ENCODE assay signal across 6 cellular contexts in the genomic region with DNA sequence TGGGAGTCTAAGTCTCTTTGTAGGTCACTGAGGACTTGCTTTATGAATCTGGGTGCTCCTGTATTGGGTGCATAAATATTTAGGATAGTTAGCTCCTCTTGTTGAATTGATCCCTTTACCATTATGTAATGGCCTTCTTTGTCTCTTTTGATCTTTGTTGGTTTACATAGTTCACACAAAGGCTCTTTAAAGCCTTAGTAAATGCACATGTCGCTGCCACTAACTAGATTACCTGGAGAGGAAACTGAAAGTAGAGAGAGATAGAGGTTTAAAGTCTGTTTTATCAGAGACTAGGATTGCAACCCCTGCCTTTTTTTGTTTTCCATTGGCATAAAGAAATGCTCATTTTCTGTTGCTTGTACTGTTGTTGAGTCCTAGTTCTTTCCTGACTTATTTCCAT.
DNase-seq lines count a peak whose midpoint lies in the region; ATAC-seq, FAIRE-seq and TF ChIP-seq lines count a peak whose summit lies in the region.
"Not testable (repeated sequence)": the region's sequence is repeated elsewhere in the genome, so short reads cannot be mapped to it uniquely, and the experiment has no call there.

No MANE protein-coding gene starts in this region.

- CTCF ChIA-PET in WTC11 (lab: Charles Lee) = not testable (repeated sequence)
- CTCF ChIA-PET in H1 (lab: Charles Lee; ENCODE audit: partially characterized antibody) = interaction anchor here (1.3 kb wide), 1 partner anchor 22 kb away, joined by 5 read pairs; no protein-coding TSS in a partner anchor

- POLR2A ChIA-PET in WTC11 (lab: Charles Lee); H1 (lab: Charles Lee; ENCODE audit: partially characterized antibody): not testable (repeated sequence)

- H3K23me2 ChIP-seq in H1 (ENCODE audit: low read depth, low read length) = not testable (repeated sequence)

- TF ChIP-seq RAD21 in H1 (IDR thresholded peaks at IDR 0.05 in 1 of 2, conservative IDR thresholded peaks at IDR 0.05 in 1 of 2; ENCODE audit: low read depth in 2 of 2, low read length in 2 of 2) = not testable (repeated sequence)

- FAIRE-seq in H54 (lab: Jason Lieb, UNC) (peak; percentile 52), H1 (lab: Jason Lieb, UNC) (peak; percentile 36)

- not testable (repeated sequence) for H2BK5ac ChIP-seq in H1 (ENCODE audit: low read depth, low read length)

- not testable (repeated sequence) for H3K79me2 ChIP-seq in H1 (ENCODE audit: control insufficient read depth in 1 of 2, insufficient read depth in 2 of 2, low read length in 2 of 2)

- not testable (repeated sequence) for H4K8ac ChIP-seq in H1 (ENCODE audit: extremely low read depth, insufficient read depth, low read length)

- H3K27ac ChIP-seq in H1 (ENCODE audit: low read depth, low read length) = not testable (repeated sequence)

- not testable (repeated sequence) for H3K4me1 Mint-ChIP-seq in WTC11

- H2BK15ac ChIP-seq in H1 (ENCODE audit: low read length) = not testable (repeated sequence)

- TF ChIP-seq POLR2A in H54 (IDR thresholded peaks at IDR 0.05; ENCODE audit: low read depth, low read length); H1 (IDR thresholded peaks at IDR 0.05; ENCODE audit: control extremely low read depth in 1 of 2, low read depth in 2 of 2, low read length in 2 of 2): not testable (repeated sequence)

- not testable (repeated sequence) for H2BK120ac ChIP-seq in H1 (replicated peaks; ENCODE audit: low read depth, low read length)

- DNase-seq in DMS153 (lab: John Stamatoyannopoulos, UW) (peak; percentile 11), NCI-H146 (lab: John Stamatoyannopoulos, UW) (peak; percentile 56), NCI-H82 treated with DMSO at 0.1 percent for 48 hours (lab: John Stamatoyannopoulos, UW; ENCODE audit: unreplicated experiment) (peak; percentile 46)
- not testable (repeated sequence) for DNase-seq in H54 (ENCODE audit: insufficient read length, low spot score); WTC11 (ENCODE audit: low spot score); H1 (ENCODE audit: low read depth in 1 of 2, low spot score in 2 of 2)

- not testable (repeated sequence) for H3K4me3 ChIP-seq in H1 (ENCODE audit: extremely low read depth in 1 of 4, insufficient read depth in 2 of 4, low read depth in 3 of 4, low read length in 4 of 4)

- TF ChIP-seq EP300 in H1 (IDR thresholded peaks at IDR 0.05; ENCODE audit: borderline replicate concordance in 1 of 2, low read depth in 2 of 2, low read length in 2 of 2) = not testable (repeated sequence)

- H4K20me1 ChIP-seq in H1 (replicated peaks in 1 of 2; ENCODE audit: control insufficient read depth in 1 of 2, insufficient read depth in 2 of 2, low read length in 2 of 2) = not testable (repeated sequence)

- not testable (repeated sequence) for TF ChIP-seq CTCF in WTC11 (IDR thresholded peaks at IDR 0.05); H1 (IDR thresholded peaks at IDR 0.05; ENCODE audit: control extremely low read depth in 1 of 3, insufficient read depth in 1 of 3, low read depth in 1 of 3, low read length in 3 of 3)

- not testable (repeated sequence) for H3K4ac ChIP-seq in H1 (replicated peaks; ENCODE audit: insufficient read length, low read depth, low read length)

- H3K4me2 ChIP-seq in H1 (ENCODE audit: insufficient read depth in 1 of 2, low read depth in 2 of 2, low read length in 2 of 2) = not testable (repeated sequence)

- H3K36me3 ChIP-seq in H1 (ENCODE audit: control insufficient read depth in 2 of 4, insufficient read depth in 4 of 4, low read length in 3 of 4) = not testable (repeated sequence)

- H3K14ac ChIP-seq in H1 (ENCODE audit: insufficient read length) = not testable (repeated sequence)

- H3K27me3 ChIP-seq in H1 (replicated peaks in 1 of 4; ENCODE audit: control insufficient read depth in 3 of 4, extremely low read depth in 1 of 4, insufficient read depth in 3 of 4, low read length in 3 of 4) = not testable (repeated sequence)

- H2AFZ ChIP-seq in H1 (ENCODE audit: low read length) = not testable (repeated sequence)

- H2BK20ac ChIP-seq in H1 (ENCODE audit: low read length) = not testable (repeated sequence)

- not testable (repeated sequence) for H3K4me1 ChIP-seq in H1 (replicated peaks in 1 of 4; ENCODE audit: control insufficient read depth in 3 of 4, insufficient read depth in 4 of 4, low read length in 3 of 4)

- peak overlapping the region; percentile 17; the same call in 1 of the 2 replicates for H3K27ac Mint-ChIP-seq in WTC11

- not testable (repeated sequence) for H4K5ac ChIP-seq in H1 (ENCODE audit: insufficient read length, low read depth, low read length)

- not testable (repeated sequence) for H3K9me3 ChIP-seq in H1 (ENCODE audit: insufficient read depth in 2 of 2, low read depth in 1 of 2, low read length in 1 of 2)

- not testable (repeated sequence) for H3K36me3 Mint-ChIP-seq in WTC11

- 69% methylated on average over 1 of the region's 1 CpG; no CpG with 5 or more reads in 1 of the 2 experiments for WGBS in H1 (ENCODE audit: extremely low coverage in 1 of 2, insufficient coverage in 1 of 2, insufficient read length in 1 of 2, insufficient replicate concordance in 2 of 2, low coverage in 1 of 2, low lambda C conversion rate in 2 of 2, missing lambda C conversion rate in 1 of 2), 2 experiments

- not testable (repeated sequence) for H3K27me3 Mint-ChIP-seq in WTC11 (ENCODE audit: low read depth)

- not testable (repeated sequence) for H3K56ac ChIP-seq in H1 (replicated peaks; ENCODE audit: insufficient read length, low read depth, low read length)

- not testable (repeated sequence) for H2AK5ac ChIP-seq in H1 (ENCODE audit: low read depth, low read length)

- H3K18ac ChIP-seq in H1 (ENCODE audit: extremely low read depth, low read length) = not testable (repeated sequence)

- ATAC-seq in WTC11 = not testable (repeated sequence)

- H4K91ac ChIP-seq in H1 (replicated peaks; ENCODE audit: insufficient read length, low read length) = not testable (repeated sequence)

- H3K23ac ChIP-seq in H1 (ENCODE audit: insufficient read length) = not testable (repeated sequence)

- not testable (repeated sequence) for H3K79me1 ChIP-seq in H1 (ENCODE audit: low read depth, low read length)

- H2BK12ac ChIP-seq in H1 (ENCODE audit: low read depth, low read length) = not testable (repeated sequence)

- not testable (repeated sequence) for H3K9ac ChIP-seq in H1 (replicated peaks in 1 of 4; ENCODE audit: extremely low read depth in 1 of 4, low read depth in 3 of 4, low read length in 3 of 4)

- peaks cover 15% of the 10 kb centered on the region for H3K9me3 Mint-ChIP-seq in WTC11

- H3K4me3 Mint-ChIP-seq in WTC11 = not testable (repeated sequence)
